8 cellular contexts compared by ENCODE assay signal in the genomic region with DNA sequence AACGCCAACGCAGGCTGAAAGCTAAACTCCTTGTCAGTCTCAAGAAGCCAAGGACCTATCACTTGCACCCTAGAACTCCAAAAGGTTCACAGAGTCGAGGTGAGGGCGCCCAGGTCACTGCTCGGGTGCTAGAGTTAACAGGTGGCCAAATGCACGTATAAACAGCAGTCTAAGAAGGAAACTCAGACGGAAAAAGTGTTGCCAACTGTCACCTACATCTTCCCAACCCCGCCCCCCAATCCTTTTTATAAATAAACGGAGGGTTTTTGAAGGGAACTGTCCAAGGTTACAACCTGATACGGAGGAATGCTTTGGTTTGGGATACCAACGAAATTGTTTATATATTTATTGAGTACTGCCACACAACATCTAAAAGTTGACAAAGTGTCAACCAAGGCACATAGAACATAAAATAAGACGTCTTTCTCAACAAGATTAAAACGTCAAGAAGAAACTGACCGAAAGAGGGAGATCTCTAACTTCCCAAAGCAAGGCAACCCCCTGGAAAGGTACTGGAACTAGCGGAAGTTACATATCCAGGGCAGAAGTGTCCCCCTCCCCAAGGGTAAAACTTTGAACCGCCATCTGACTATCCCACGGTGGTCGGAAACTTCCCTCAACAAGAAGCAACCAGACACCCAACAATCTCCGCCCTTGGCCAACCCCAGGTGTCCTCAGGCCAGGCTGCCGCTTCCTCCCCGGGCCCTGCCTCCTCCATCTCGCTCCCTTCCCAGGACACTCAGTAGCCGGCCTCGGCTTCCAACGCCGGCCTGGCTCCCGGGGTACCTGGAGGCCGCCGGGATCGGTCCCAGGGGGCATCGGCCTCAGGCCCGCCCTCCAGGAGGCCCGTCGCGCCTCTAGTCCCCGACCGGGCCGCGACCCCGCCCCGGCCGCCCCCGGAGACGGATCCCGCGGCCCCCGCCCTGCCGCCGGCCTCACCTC. TPM values are rescaled to one million over a fixed set of nuclear protein-coding genes. Genes with fewer than 3 reads are reported as not detected.
DNase-seq lines count a peak whose midpoint lies in the region; ATAC-seq, FAIRE-seq and TF ChIP-seq lines count a peak whose summit lies in the region.

No MANE protein-coding gene starts in this region.

- no peaks in the 10 kb centered on the region for H3K27me3 ChIP-seq in keratinocyte (ENCODE audit: control insufficient read depth, extremely low read depth, insufficient read depth, low read length)

- H3K9ac ChIP-seq in keratinocyte (ENCODE audit: control insufficient read depth, extremely low read depth, insufficient read depth, low read length), result peak overlapping the region; percentile 96

- TF ChIP-seq CTCF in WTC11 (IDR thresholded peaks at IDR 0.05) (no peak), chondrocyte (IDR thresholded peaks at IDR 0.05) (peak; percentile 78), keratinocyte (optimal IDR thresholded peaks at IDR 0.05 in 1 of 3, IDR thresholded peaks at IDR 0.05 in 1 of 3, conservative IDR thresholded peaks at IDR 0.05 in 1 of 3; ENCODE audit: extremely low read depth in 1 of 3, insufficient read depth in 2 of 3, low read length in 3 of 3) (no peak)

- H4K20me1 ChIP-seq in keratinocyte (ENCODE audit: control insufficient read depth, extremely low read depth, insufficient read depth, low read length), result peaks cover 19% of the 10 kb centered on the region

- H3K27me3 Mint-ChIP-seq in WTC11 (ENCODE audit: low read depth) (no peaks in the 10 kb centered on the region), chondrocyte (ENCODE audit: low read depth) (no peaks in the 10 kb centered on the region)

- peak overlapping the region; percentile 67 to 75 (median 75) for H3K4me3 ChIP-seq in keratinocyte (ENCODE audit: control insufficient read depth in 2 of 3, extremely low read depth in 1 of 3, insufficient read depth in 2 of 3, low read depth in 1 of 3, low read length in 3 of 3)

- POLR2A ChIA-PET in WTC11 (lab: Charles Lee), result interaction anchor here (0.8 to 2.2 kb wide), 4 partner anchors 34 to 253 kb away, joined by 5 to 11 read pairs (median 6); a partner anchor contains a TSS

- dilution Hi-C loops in keratinocyte (cut with MboI; ENCODE audit: extremely low pct_ligation_motif_present, low sequenced_read_pairs), result no loop called here

- H3K9me3 ChIP-seq in keratinocyte (ENCODE audit: control insufficient read depth, low read depth, low read length), result no peaks in the 10 kb centered on the region

- H2AFZ ChIP-seq in keratinocyte (ENCODE audit: control insufficient read depth, low read length), result peak overlapping the region; percentile 81

- CTCF ChIA-PET in WTC11 (lab: Charles Lee), result interaction anchor here (0.8 to 2.3 kb wide), 8 partner anchors 9 to 119 kb away, joined by 3 to 23 read pairs (median 4); a partner anchor contains a TSS

- DNase-seq in GM03348 (ENCODE audit: low spot score) (peak; percentile 45), Kasumi-1 (lab: John Stamatoyannopoulos, UW) (peak; percentile 83 to 87), WTC11 (ENCODE audit: low spot score) (peak; percentile 51), chondrocyte (ENCODE audit: low spot score) (no peak), keratinocyte (ENCODE audit: low read depth, low spot score) (no peak), COLO829 (ENCODE audit: low spot score) (no peak)
- peak; percentile 62 for DNase-seq in stimulated activated CD4-positive, alpha-beta T cell treated with anti-CD3 and anti-CD28 coated beads, Interleukin-15, amount 100 ng/mL, for 24 hours

- peak overlapping the region; percentile 93 for H3K27ac ChIP-seq in keratinocyte (ENCODE audit: control insufficient read depth, insufficient read depth, low read length)

- H3K4me2 ChIP-seq in keratinocyte (ENCODE audit: control insufficient read depth, extremely low read depth, insufficient read depth, low read depth, low read length), result peak overlapping the region; percentile 93

- H3K4me1 Mint-ChIP-seq in WTC11 (peaks cover 27% of the 10 kb centered on the region), chondrocyte (ENCODE audit: low read depth) (peaks cover 64% of the 10 kb centered on the region)

- H3K4me3 Mint-ChIP-seq in WTC11 (peak overlapping the region; percentile 95), chondrocyte (ENCODE audit: unreplicated experiment) (peak overlapping the region; percentile 95)

- H3K9me1 ChIP-seq in keratinocyte (ENCODE audit: control insufficient read depth, extremely low read depth, insufficient read depth, low read length), result peaks cover 4% of the 10 kb centered on the region

- no peak for FAIRE-seq in keratinocyte (lab: Jason Lieb, UNC)

- peaks cover 34% of the 10 kb centered on the region for H3K4me1 ChIP-seq in keratinocyte (ENCODE audit: control insufficient read depth, extremely low read depth, insufficient read depth, low read length)

- peaks cover 58% of the 10 kb centered on the region for H3K79me2 ChIP-seq in keratinocyte (ENCODE audit: control insufficient read depth, insufficient read depth, low read length)

- H3K36me3 Mint-ChIP-seq in WTC11 (no peaks in the 10 kb centered on the region), chondrocyte (ENCODE audit: low read depth) (no peaks in the 10 kb centered on the region)

- H3K27ac Mint-ChIP-seq in WTC11, result peak overlapping the region; percentile 98
- peak overlapping the region; percentile 98 for H3K27ac Mint-ChIP-seq in chondrocyte (ENCODE audit: unreplicated experiment)

- H3K9me3 Mint-ChIP-seq in WTC11 (no peaks in the 10 kb centered on the region), chondrocyte (ENCODE audit: low read depth) (no peaks in the 10 kb centered on the region)

- H3K36me3 ChIP-seq in keratinocyte (ENCODE audit: control insufficient read depth in 2 of 2, extremely low read depth in 1 of 2, insufficient read depth in 2 of 2, low read length in 2 of 2), result peaks cover 2 to 3% of the 10 kb centered on the region in 2 experiments

- ATAC-seq in GM21825 (IDR thresholded peaks at IDR 0.05; ENCODE audit: unreplicated experiment), result peak; percentile 18
- ATAC-seq in WTC11, result peak; percentile 15

TF ChIP-seq in WTC11, 78 proteins besides CTCF, POLR2A, EP300 and RAD21 (continues in another document):
- TF ChIP-seq, protein P1, sequence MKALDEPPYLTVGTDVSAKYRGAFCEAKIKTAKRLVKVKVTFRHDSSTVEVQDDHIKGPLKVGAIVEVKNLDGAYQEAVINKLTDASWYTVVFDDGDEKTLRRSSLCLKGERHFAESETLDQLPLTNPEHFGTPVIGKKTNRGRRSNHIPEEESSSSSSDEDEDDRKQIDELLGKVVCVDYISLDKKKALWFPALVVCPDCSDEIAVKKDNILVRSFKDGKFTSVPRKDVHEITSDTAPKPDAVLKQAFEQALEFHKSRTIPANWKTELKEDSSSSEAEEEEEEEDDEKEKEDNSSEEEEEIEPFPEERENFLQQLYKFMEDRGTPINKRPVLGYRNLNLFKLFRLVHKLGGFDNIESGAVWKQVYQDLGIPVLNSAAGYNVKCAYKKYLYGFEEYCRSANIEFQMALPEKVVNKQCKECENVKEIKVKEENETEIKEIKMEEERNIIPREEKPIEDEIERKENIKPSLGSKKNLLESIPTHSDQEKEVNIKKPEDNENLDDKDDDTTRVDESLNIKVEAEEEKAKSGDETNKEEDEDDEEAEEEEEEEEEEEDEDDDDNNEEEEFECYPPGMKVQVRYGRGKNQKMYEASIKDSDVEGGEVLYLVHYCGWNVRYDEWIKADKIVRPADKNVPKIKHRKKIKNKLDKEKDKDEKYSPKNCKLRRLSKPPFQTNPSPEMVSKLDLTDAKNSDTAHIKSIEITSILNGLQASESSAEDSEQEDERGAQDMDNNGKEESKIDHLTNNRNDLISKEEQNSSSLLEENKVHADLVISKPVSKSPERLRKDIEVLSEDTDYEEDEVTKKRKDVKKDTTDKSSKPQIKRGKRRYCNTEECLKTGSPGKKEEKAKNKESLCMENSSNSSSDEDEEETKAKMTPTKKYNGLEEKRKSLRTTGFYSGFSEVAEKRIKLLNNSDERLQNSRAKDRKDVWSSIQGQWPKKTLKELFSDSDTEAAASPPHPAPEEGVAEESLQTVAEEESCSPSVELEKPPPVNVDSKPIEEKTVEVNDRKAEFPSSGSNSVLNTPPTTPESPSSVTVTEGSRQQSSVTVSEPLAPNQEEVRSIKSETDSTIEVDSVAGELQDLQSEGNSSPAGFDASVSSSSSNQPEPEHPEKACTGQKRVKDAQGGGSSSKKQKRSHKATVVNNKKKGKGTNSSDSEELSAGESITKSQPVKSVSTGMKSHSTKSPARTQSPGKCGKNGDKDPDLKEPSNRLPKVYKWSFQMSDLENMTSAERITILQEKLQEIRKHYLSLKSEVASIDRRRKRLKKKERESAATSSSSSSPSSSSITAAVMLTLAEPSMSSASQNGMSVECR (CRISPR knock-in tag; IDR thresholded peaks at IDR 0.05; ENCODE audit: borderline replicate concordance), result no peak

RNA-seq across cellular contexts. Expression of a gene that starts 1.0 kb away (rescaled TPM):
- total RNA-seq in WTC11 (2021), result 39.6 to 51.9 TPM (median 41.4 TPM) in 3 replicates
- total RNA-seq in chondrocyte, result 86.7 to 96.1 TPM (median 92.7 TPM) in 3 replicates
- polyA plus RNA-seq in keratinocyte, result 34.6 to 43.1 TPM (median 36.7 TPM) in 3 replicates
- polyA plus RNA-seq in keratinocyte (2011; ENCODE audit: low read depth), result 258 TPM
- 24.1 and 35.5 TPM in 2 replicates for polyA plus RNA-seq in keratinocyte (2011; cell fraction: cytosol; rRNA removed)
- polyA plus RNA-seq in keratinocyte (2011; cell fraction: nucleus; rRNA removed), result 63.9 and 76.1 TPM in 2 replicates
- 43.4 and 63.7 TPM in 2 replicates for polyA plus RNA-seq in keratinocyte (2012; ENCODE audit: low replicate concordance)
- polyA minus RNA-seq in keratinocyte, result 57.8 to 121 TPM (median 88.9 TPM) in 3 replicates
- polyA minus RNA-seq in keratinocyte (2011; cell fraction: cytosol; rRNA and poly(A)+ RNA removed), result 37.2 TPM
- polyA minus RNA-seq in keratinocyte (2011; cell fraction: nucleus; rRNA and poly(A)+ RNA removed), result 70.3 and 145 TPM in 2 replicates

RNA-seq across cellular contexts. Expression of a gene that starts 33.7 kb away (rescaled TPM):
- 210 to 238 TPM (median 210 TPM) in 3 replicates for total RNA-seq in WTC11 (2021)
- total RNA-seq in chondrocyte, result 101 to 149 TPM (median 102 TPM) in 3 replicates
- polyA plus RNA-seq in keratinocyte, result 246 to 381 TPM (median 357 TPM) in 3 replicates
- 85.8 TPM for polyA plus RNA-seq in keratinocyte (2011; ENCODE audit: low read depth)
- 200 and 230 TPM in 2 replicates for polyA plus RNA-seq in keratinocyte (2011; cell fraction: cytosol; rRNA removed)
- polyA plus RNA-seq in keratinocyte (2011; cell fraction: nucleus; rRNA removed), result 111 and 134 TPM in 2 replicates
- polyA plus RNA-seq in keratinocyte (2012; ENCODE audit: low replicate concordance), result 103 and 242 TPM in 2 replicates
- polyA minus RNA-seq in keratinocyte, result 34.3 to 123 TPM (median 60.3 TPM) in 3 replicates
- 50.6 TPM for polyA minus RNA-seq in keratinocyte (2011; cell fraction: cytosol; rRNA and poly(A)+ RNA removed)
- 12.6 and 17.8 TPM in 2 replicates for polyA minus RNA-seq in keratinocyte (2011; cell fraction: nucleus; rRNA and poly(A)+ RNA removed)

RNA-seq across cellular contexts. Expression of a gene that starts 46.5 kb away (rescaled TPM):
- total RNA-seq in WTC11 (2021), result 746 to 781 TPM (median 746 TPM) in 3 replicates
- total RNA-seq in chondrocyte, result 748 to 753 TPM (median 751 TPM) in 3 replicates
- 902 to 1,260 TPM (median 1,116 TPM) in 3 replicates for polyA plus RNA-seq in keratinocyte
- 551 TPM for polyA plus RNA-seq in keratinocyte (2011; ENCODE audit: low read depth)
- 1,149 and 1,346 TPM in 2 replicates for polyA plus RNA-seq in keratinocyte (2011; cell fraction: cytosol; rRNA removed)
- 294 and 329 TPM in 2 replicates for polyA plus RNA-seq in keratinocyte (2011; cell fraction: nucleus; rRNA removed)
- polyA plus RNA-seq in keratinocyte (2012; ENCODE audit: low replicate concordance), result 915 and 1,246 TPM in 2 replicates
- polyA minus RNA-seq in keratinocyte, result 154 to 294 TPM (median 291 TPM) in 3 replicates
- 486 TPM for polyA minus RNA-seq in keratinocyte (2011; cell fraction: cytosol; rRNA and poly(A)+ RNA removed)
- 83.7 and 105 TPM in 2 replicates for polyA minus RNA-seq in keratinocyte (2011; cell fraction: nucleus; rRNA and poly(A)+ RNA removed)

Comparison
In these comparisons a context has a peak if more than half of its experiments do, and no peak if none do; other contexts are left out.
1. DNase-seq: peak in GM03348 (single experiment), Kasumi-1 (2 of 2), WTC11 (single experiment) and stimulated activated CD4-positive, alpha-beta T cell treated with anti-CD3 and anti-CD28 coated beads, Interleukin-15, amount 100 ng/mL, for 24 hours (single experiment); none in chondrocyte (single experiment), keratinocyte (single experiment) and COLO829 (single experiment).